In the genomic region with DNA sequence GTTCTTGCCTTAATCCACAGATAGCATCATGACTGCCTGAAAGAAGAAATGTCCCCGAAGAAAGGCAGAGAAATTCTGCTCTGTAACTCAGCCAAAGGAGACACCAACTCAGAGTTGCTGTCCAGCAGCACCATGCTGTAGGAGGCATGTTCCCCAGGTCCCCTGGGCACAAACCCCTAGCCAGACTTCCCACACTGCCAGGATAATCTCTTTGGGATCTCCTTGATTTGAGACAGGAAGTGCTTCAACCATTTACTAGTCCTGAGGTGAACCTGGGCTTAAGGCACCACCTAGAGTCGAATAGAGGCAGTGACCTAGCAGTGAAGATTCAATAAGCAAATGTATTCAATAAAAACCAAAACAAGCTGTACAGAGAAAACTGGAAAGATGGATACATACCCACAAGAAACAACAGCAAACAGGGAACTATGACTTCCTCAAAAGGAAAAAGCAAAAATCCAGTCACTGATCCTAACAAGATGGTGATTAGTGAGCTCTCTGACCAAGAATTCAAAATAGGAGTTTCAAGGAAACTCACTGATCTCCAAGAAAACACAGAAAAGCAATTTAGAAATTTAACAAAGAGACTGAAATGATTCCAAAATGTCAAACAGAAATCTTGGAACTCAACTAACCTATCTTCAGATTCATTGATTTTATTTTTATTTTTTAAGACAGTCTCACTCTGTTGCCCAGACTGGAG, we compare ENCODE assay signal across 8 cellular contexts. TPM values are rescaled to one million over a fixed set of nuclear protein-coding genes. Genes with fewer than 3 reads are reported as not detected.
A peak's percentile ranks its signal among the peaks of the same experiment; 100 is the strongest.
DNase-seq lines count a peak whose midpoint lies in the region; ATAC-seq and TF ChIP-seq lines count a peak whose summit lies in the region.

No MANE protein-coding gene starts in this region.

- H2BK5ac ChIP-seq in neuronal stem cell (ENCODE audit: low read length) = no peak overlapping the region

- H3K79me1 ChIP-seq in neuronal stem cell (ENCODE audit: low read depth, low read length) = no peaks in the 10 kb centered on the region

- no peaks in the 10 kb centered on the region for H3K9me3 ChIP-seq in neuronal stem cell (replicated peaks in 1 of 2; ENCODE audit: control insufficient read depth in 2 of 2, insufficient read depth in 1 of 2, low read depth in 1 of 2, low read length in 2 of 2)

- H3K36me3 Mint-ChIP-seq in central memory CD8-positive, alpha-beta T cell (ENCODE audit: insufficient read depth) = no peaks in the 10 kb centered on the region

- H4K91ac ChIP-seq in neuronal stem cell (ENCODE audit: low read depth, low read length, poor library complexity) = no peak overlapping the region

- no peak overlapping the region for H3K27ac ChIP-seq in neuronal stem cell (replicated peaks; ENCODE audit: low read length)

- no peak overlapping the region for H2BK12ac ChIP-seq in neuronal stem cell (ENCODE audit: low read length)

- H4K8ac ChIP-seq in neuronal stem cell (ENCODE audit: low read depth, low read length) = no peak overlapping the region

- H3K27ac Mint-ChIP-seq in central memory CD8-positive, alpha-beta T cell (ENCODE audit: low read depth) = peak overlapping the region; percentile 42

- H3K36me3 ChIP-seq in GM06990 (ENCODE audit: control insufficient read depth, insufficient read depth, low read length) (no peaks in the 10 kb centered on the region), neuronal stem cell (replicated peaks in 1 of 2; ENCODE audit: control insufficient read depth in 2 of 2, insufficient read depth in 2 of 2, low read length in 2 of 2) (no peaks in the 10 kb centered on the region)

- H3K4me2 ChIP-seq in neuronal stem cell (ENCODE audit: insufficient read depth, low read length, poor library complexity, severe bottlenecking) = no peak overlapping the region

- H2AFZ ChIP-seq in neuronal stem cell (ENCODE audit: low read length) = no peak overlapping the region

- peak; percentile 65 for ATAC-seq in central memory CD8-positive, alpha-beta T cell (replicated peaks; ENCODE audit: extremely low read depth, poor library complexity, severe bottlenecking)
- ATAC-seq in HG03280 (IDR thresholded peaks at IDR 0.05; ENCODE audit: unreplicated experiment) (no peak), HG02798 (IDR thresholded peaks at IDR 0.05; ENCODE audit: poor library complexity, unreplicated experiment) (no peak)

- H3K4me1 ChIP-seq in neuronal stem cell (ENCODE audit: control insufficient read depth in 2 of 2, insufficient read depth in 1 of 2, low read depth in 1 of 2, low read length in 2 of 2) = no peaks in the 10 kb centered on the region

- no peak overlapping the region for H2BK15ac ChIP-seq in neuronal stem cell (ENCODE audit: low read length)

- no peak overlapping the region for H3K23ac ChIP-seq in neuronal stem cell (ENCODE audit: low read depth, low read length, poor library complexity)

- H3K9me3 Mint-ChIP-seq in central memory CD8-positive, alpha-beta T cell = no peaks in the 10 kb centered on the region

- H3K4me1 Mint-ChIP-seq in central memory CD8-positive, alpha-beta T cell = peaks cover 46% of the 10 kb centered on the region

- peak; percentile 66 for TF ChIP-seq CTCF in GM06990 (IDR thresholded peaks at IDR 0.05; ENCODE audit: insufficient read depth, low read length, poor library complexity, severe bottlenecking)
- peak; percentile 63 for TF ChIP-seq CTCF in LNCaP clone FGC (IDR thresholded peaks at IDR 0.05; ENCODE audit: control insufficient read depth, extremely low read depth, insufficient read depth)

- H2AK5ac ChIP-seq in neuronal stem cell (ENCODE audit: low read depth, low read length) = no peak overlapping the region

- H3K4me3 ChIP-seq in GM06990 (replicated peaks; ENCODE audit: low read depth, low read length) (no peak overlapping the region), LNCaP clone FGC (ENCODE audit: low read depth, low read length) (no peak overlapping the region), neuronal stem cell (ENCODE audit: low read length in 2 of 2) (no peak overlapping the region)

- no peak overlapping the region for H3K18ac ChIP-seq in neuronal stem cell (ENCODE audit: low read length)

- H3K27me3 ChIP-seq in GM06990 (replicated peaks; ENCODE audit: control insufficient read depth, insufficient read depth, low read length) (no peaks in the 10 kb centered on the region; the same call in none of the 2 replicates), neuronal stem cell (ENCODE audit: control insufficient read depth in 3 of 3, insufficient read depth in 3 of 3, low read depth in 1 of 3, low read length in 3 of 3) (peaks cover 0 to 18% (median 5%) of the 10 kb centered on the region in 3 experiments)

- peaks cover 11% of the 10 kb centered on the region for H3K27me3 Mint-ChIP-seq in central memory CD8-positive, alpha-beta T cell

- DNase-seq in GM06990 (ENCODE audit: extremely low read depth, insufficient read length) (no peak), LNCaP clone FGC (ENCODE audit: low read depth) (peak; percentile 31), T follicular helper cell (ENCODE audit: low read depth) (peak; percentile 28), neuronal stem cell (ENCODE audit: low spot score) (peak; percentile 6), mesenteric fat pad (ENCODE audit: low spot score) (no peak)
- DNase-seq in central memory CD8-positive, alpha-beta T cell (ENCODE audit: low spot score in 2 of 2) = peak in 1 of 2 donors; percentile 44

- no peak overlapping the region for H2BK120ac ChIP-seq in neuronal stem cell (ENCODE audit: low read depth, low read length)

- no peak overlapping the region for H3K9ac ChIP-seq in neuronal stem cell (ENCODE audit: low read depth, low read length, poor library complexity)

- peak overlapping the region; percentile 43 for H3K4me3 Mint-ChIP-seq in central memory CD8-positive, alpha-beta T cell

- WGBS in neuronal stem cell (ENCODE audit: extremely low coverage in 2 of 2, insufficient read length in 2 of 2, insufficient replicate concordance in 1 of 2), 2 donors = no CpG with 5 or more reads among the region's 2 CpGs

- H3K4ac ChIP-seq in neuronal stem cell (ENCODE audit: low read length) = no peak overlapping the region

- H3K14ac ChIP-seq in neuronal stem cell (ENCODE audit: low read length) = no peak overlapping the region

RNA-seq across cellular contexts. Expression of gene OR4D2, which starts 5.7 kb away (rescaled TPM):
- not detected for polyA plus RNA-seq in neuronal stem cell (2013, experiment 1 of 2)
- not detected for polyA plus RNA-seq in neuronal stem cell (2013, experiment 2 of 2)
- not detected for total RNA-seq in mesenteric fat pad

RNA-seq across cellular contexts. Expression of gene EPX, which starts 20.0 kb away (rescaled TPM):
- polyA plus RNA-seq in neuronal stem cell (2013, experiment 1 of 2) = not detected
- polyA plus RNA-seq in neuronal stem cell (2013, experiment 2 of 2) = not detected
- not detected for total RNA-seq in mesenteric fat pad

RNA-seq across cellular contexts. Expression of gene OR4D1, which starts 24.3 kb away (rescaled TPM):
- 0.17 TPM for polyA plus RNA-seq in neuronal stem cell (2013, experiment 1 of 2)
- polyA plus RNA-seq in neuronal stem cell (2013, experiment 2 of 2) = 0.19 TPM
- total RNA-seq in mesenteric fat pad = not detected

RNA-seq across cellular contexts. Expression of gene MKS1, which starts 46.5 kb away (rescaled TPM):
- 13.6 TPM for polyA plus RNA-seq in neuronal stem cell (2013, experiment 1 of 2)
- polyA plus RNA-seq in neuronal stem cell (2013, experiment 2 of 2) = 14.3 TPM
- 9.6 TPM for total RNA-seq in mesenteric fat pad

Comparison
In these comparisons a context has a peak if more than half of its experiments do, and no peak if none do; other contexts are left out.
1. DNase-seq: peak in LNCaP clone FGC (single experiment), T follicular helper cell (single experiment) and neuronal stem cell (single experiment); none in GM06990 (single experiment) and mesenteric fat pad (single experiment).